In the genomic region with DNA sequence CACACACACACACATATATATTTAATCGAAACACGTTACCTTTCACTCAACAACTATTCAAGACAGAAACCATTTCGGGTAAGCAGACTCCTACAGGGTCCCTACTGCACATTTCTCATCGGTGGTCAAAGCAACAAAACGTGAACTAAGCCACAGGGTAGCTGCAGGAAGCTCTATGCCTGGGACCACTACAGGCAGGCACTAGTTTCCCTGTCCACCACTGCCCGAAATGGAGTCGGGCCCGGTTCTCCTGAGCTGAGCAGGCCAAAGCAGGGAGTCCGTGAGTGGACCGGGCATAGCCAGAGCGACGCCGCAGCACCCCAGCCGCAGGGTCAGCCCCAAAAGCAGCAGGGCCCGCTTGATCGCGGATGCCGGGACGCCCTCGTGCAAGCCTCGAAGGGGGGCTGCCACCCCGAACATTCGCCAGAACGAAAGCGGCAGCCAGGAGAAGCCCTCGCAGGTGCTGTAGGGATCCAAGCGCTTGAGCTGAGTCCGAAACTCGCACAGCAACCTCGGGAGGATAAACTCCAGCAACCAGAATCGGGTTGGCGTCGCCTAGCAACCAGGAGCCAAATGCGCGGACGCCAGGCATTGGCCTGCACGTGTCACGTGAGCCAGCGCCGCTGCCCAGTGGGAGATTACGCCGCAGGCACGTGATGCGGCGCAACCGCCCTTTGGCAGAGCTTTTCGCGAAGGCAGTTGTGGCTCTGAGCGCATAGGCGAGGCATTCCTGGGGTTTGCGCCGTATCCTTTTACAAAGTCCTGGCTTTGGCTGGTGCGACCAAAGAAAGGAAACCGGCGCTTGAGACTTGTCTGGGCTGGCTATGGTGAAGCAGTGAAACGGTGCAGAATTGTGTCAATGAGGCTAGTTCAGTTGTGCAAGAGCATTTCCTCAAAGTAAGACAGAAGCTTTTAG, we compare ENCODE assay signal across 1 cellular context.
TF ChIP-seq lines count a peak whose summit lies in the region.

No MANE protein-coding gene starts in this region.

TF ChIP-seq in endothelial cell of umbilical vein, 7 proteins besides CTCF, POLR2A, EP300 and RAD21 (continued from another document):
- TF ChIP-seq FOS (IDR thresholded peaks at IDR 0.05; ENCODE audit: borderline replicate concordance, insufficient read depth, low read length) = no peak
- no peak for TF ChIP-seq MYC (IDR thresholded peaks at IDR 0.05; ENCODE audit: low read depth, low read length)
- no peak for TF ChIP-seq JUN (IDR thresholded peaks at IDR 0.05; ENCODE audit: borderline replicate concordance, insufficient read depth, insufficient read length, low read depth)
